In the genomic region with DNA sequence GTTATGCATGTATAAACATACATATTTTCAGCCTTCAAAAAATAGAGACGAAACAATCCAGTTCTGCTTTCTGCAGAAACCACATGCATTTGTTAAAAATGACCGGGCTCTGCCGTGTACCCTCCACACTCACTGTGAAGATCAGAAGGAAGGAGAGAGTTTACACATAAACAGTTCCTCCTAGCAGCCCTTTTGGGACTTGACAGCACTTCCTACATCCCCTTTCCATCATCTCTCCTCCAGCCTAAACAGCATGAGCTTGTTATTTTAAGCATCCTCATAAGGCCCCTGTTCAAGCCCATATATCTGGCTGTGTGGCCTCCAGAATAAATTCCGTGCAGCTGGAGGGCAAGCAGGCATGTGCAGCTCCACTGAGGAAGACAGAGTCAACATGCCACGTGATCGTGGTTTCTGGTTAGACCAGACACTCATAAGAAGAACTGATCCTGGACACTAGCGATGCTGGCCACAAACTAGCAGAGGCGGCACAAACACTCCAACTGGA, we compare ENCODE assay signal across 9 cellular contexts. TPM values are rescaled to one million over a fixed set of nuclear protein-coding genes. Genes with fewer than 3 reads are reported as not detected.
DNase-seq lines count a peak whose midpoint lies in the region; ATAC-seq and TF ChIP-seq lines count a peak whose summit lies in the region.
"Had no signal": no experiment of that assay in that cellular context is flagged by ENCODE, and none has a peak within 500 bp of the region (broad histone marks: within the 10 kb centered on the region; RNA-seq: fewer than 3 reads in every experiment).

No MANE protein-coding gene starts in this region.

- H3K9me3 Mint-ChIP-seq in endothelial cell (ENCODE audit: unreplicated experiment) (no peaks in the 10 kb centered on the region), mesothelial cell of epicardium (no peaks in the 10 kb centered on the region)

- POLR2A ChIA-PET in RWPE1 (lab: Yijun Ruan, JAX; ENCODE audit: low non-redundant PET): no interaction called here

- ATAC-seq in HG03442 (IDR thresholded peaks at IDR 0.05; ENCODE audit: unreplicated experiment): peak; percentile 73

- H3K27me3 Mint-ChIP-seq in endothelial cell (ENCODE audit: unreplicated experiment) (peaks cover 15% of the 10 kb centered on the region), mesothelial cell of epicardium (ENCODE audit: low read depth) (no peaks in the 10 kb centered on the region)

- peak; percentile 89 for DNase-seq in GM12864 (ENCODE audit: low read depth)
- peak; percentile 60 for DNase-seq in GM20000 (ENCODE audit: low spot score)
- DNase-seq in endothelial cell (ENCODE audit: low spot score): no peak
- no peak for DNase-seq in RWPE1 (ENCODE audit: low spot score)
- no peak for DNase-seq in mesothelial cell of epicardium (ENCODE audit: low spot score in 2 of 2, unreplicated experiment in 2 of 2)
- DNase-seq in tibial artery: no peak
- no peak for DNase-seq in NCI-H2196 (lab: John Stamatoyannopoulos, UW; ENCODE audit: unreplicated experiment)
- DNase-seq: heart left ventricle had no signal

- CTCF ChIA-PET in RWPE1 (lab: Yijun Ruan, JAX): interaction anchor here (0.6 kb wide), 1 partner anchor 116 kb away, joined by 3 read pairs; no protein-coding TSS in a partner anchor

- peaks cover 20 to 42% (median 38%) of the 10 kb centered on the region in 3 donors for H3K36me3 ChIP-seq in tibial artery

- no peak overlapping the region for H3K27ac Mint-ChIP-seq in endothelial cell (ENCODE audit: unreplicated experiment)
- H3K27ac Mint-ChIP-seq in mesothelial cell of epicardium: no peak overlapping the region

- H3K4me3 Mint-ChIP-seq in endothelial cell (ENCODE audit: unreplicated experiment): peak overlapping the region; percentile 78
- no peak overlapping the region for H3K4me3 Mint-ChIP-seq in mesothelial cell of epicardium

- H3K4me1 Mint-ChIP-seq in endothelial cell (ENCODE audit: unreplicated experiment) (peaks cover 2% of the 10 kb centered on the region), mesothelial cell of epicardium (peaks cover 6% of the 10 kb centered on the region)

- intact Hi-C loops in tibial artery (cut with DNase I; ENCODE audit: low total_unique reads): no loop called here

- H3K4me3 ChIP-seq in GM12864 (ENCODE audit: low read depth, low read length) (no peak overlapping the region), tibial artery (no peak overlapping the region)
- H3K4me3 ChIP-seq: heart left ventricle had no signal

- H3K36me3 Mint-ChIP-seq in endothelial cell (ENCODE audit: low read depth, unreplicated experiment) (peaks cover 68% of the 10 kb centered on the region), mesothelial cell of epicardium (peaks cover 11% of the 10 kb centered on the region)

- no peaks in the 10 kb centered on the region for H3K27me3 ChIP-seq in tibial artery
- H3K27me3 ChIP-seq: heart left ventricle had no signal

- H3K27ac ChIP-seq in RWPE1 (no peak overlapping the region), tibial artery (no peak overlapping the region)

- H3K9me3 ChIP-seq in tibial artery: no peaks in the 10 kb centered on the region
- H3K9me3 ChIP-seq: heart left ventricle had no signal

- peaks cover 0 to 7% (median 0%) of the 10 kb centered on the region in 4 donors for H3K4me1 ChIP-seq in tibial artery

- no peak for TF ChIP-seq CTCF in GM12864 (IDR thresholded peaks at IDR 0.05; ENCODE audit: low read depth, low read length, missing control alignments)
- no peak for TF ChIP-seq CTCF in GM20000 (IDR thresholded peaks at IDR 0.05; ENCODE audit: extremely low read depth, missing control alignments)
- no peak for TF ChIP-seq CTCF in endothelial cell (IDR thresholded peaks at IDR 0.05; ENCODE audit: unreplicated experiment)
- TF ChIP-seq CTCF in RWPE1 (conservative IDR thresholded peaks at IDR 0.05; ENCODE audit: low read depth): no peak
- TF ChIP-seq CTCF in mesothelial cell of epicardium (IDR thresholded peaks at IDR 0.05; ENCODE audit: unreplicated experiment): no peak
- TF ChIP-seq CTCF in tibial artery (IDR thresholded peaks at IDR 0.05): no peak

RNA-seq across cellular contexts. Expression of gene NIPAL4, which starts 42.2 kb away (rescaled TPM):
- total RNA-seq in endothelial cell (ENCODE audit: unreplicated experiment): not detected
- total RNA-seq in mesothelial cell of epicardium: 0.18 to 0.49 TPM (median 0.40 TPM) in 3 replicates

Comparison
In these comparisons a context has a peak if more than half of its experiments do, and no peak if none do; other contexts are left out.
1. DNase-seq: peak in GM12864 (single experiment) and GM20000 (single experiment); none in endothelial cell (single experiment), RWPE1 (single experiment), mesothelial cell of epicardium (0 of 2), tibial artery (0 of 2) and NCI-H2196 (single experiment).